ENCODE assay signal across 9 cellular contexts in the genomic region with DNA sequence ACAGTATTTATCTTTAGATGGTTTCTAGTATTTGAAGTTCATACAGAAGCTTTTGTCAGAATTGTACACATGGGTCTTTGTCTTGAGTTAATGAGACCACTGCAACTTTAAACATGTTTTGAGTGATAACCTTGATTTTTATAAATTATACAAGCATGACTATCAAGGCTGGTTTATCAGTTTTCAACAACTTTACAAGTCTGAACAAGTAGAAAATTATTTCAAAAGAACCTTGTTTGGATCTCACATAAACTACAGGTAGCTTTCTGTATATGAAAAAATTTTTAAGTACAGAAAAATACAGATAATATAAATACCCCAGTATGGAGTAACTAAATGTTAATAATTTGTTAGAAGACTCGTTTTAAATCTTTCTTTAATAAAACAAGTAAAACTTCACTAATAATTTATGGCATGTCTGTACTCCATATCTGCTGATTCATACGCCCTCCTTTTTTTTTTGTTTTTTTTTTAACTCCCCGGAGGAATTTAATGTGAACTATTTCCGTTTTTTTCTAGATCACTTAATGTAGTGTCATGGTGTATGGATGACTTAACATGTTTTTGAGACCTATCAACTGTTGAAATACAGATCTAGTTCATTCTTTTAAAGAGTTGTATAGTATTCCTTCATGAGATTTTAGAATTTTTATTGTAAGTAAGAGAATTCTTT. TPM values are rescaled to one million over a fixed set of nuclear protein-coding genes. Genes with fewer than 3 reads are reported as not detected.
DNase-seq lines count a peak whose midpoint lies in the region; ATAC-seq, FAIRE-seq and TF ChIP-seq lines count a peak whose summit lies in the region.
"Had no signal": no experiment of that assay in that cellular context is flagged by ENCODE, and none has a peak within 500 bp of the region (broad histone marks: within the 10 kb centered on the region; RNA-seq: fewer than 3 reads in every experiment).

No MANE protein-coding gene starts in this region.

- H3K4me3 ChIP-seq in breast epithelium (no peak overlapping the region), esophagus squamous epithelium (no peak overlapping the region), H7 (ENCODE audit: insufficient read depth, low read depth, low read length) (no peak overlapping the region)

- no peak for FAIRE-seq in urothelium cell line (lab: Jason Lieb, UNC)

- TF ChIP-seq CTCF in MCF 10A (IDR thresholded peaks at IDR 0.05; ENCODE audit: unreplicated experiment) (no peak), breast epithelium (IDR thresholded peaks at IDR 0.05) (no peak), esophagus squamous epithelium (IDR thresholded peaks at IDR 0.05) (no peak)

- WGBS in esophagus squamous epithelium, 2 donors: 19 to 20% methylated on average over 4 of the region's 4 CpGs

- POLR2A ChIA-PET in MCF 10A (lab: Yijun Ruan, JAX): interaction anchor here (0.6 to 6.9 kb wide), 17 partner anchors 10 to 449 kb away, joined by 3 to 65 read pairs (median 4); partner anchors contain the start of genes RAB22A, STX16 and VAPB

- H3K27me3 Mint-ChIP-seq in MCF 10A (ENCODE audit: insufficient read depth, unreplicated experiment): no peaks in the 10 kb centered on the region

- H3K4me1 ChIP-seq in breast epithelium (no peaks in the 10 kb centered on the region), esophagus squamous epithelium (peaks cover 4 to 69% (median 13%) of the 10 kb centered on the region in 3 donors)

- H3K27me3 ChIP-seq in breast epithelium: no peaks in the 10 kb centered on the region
- H3K27me3 ChIP-seq in esophagus squamous epithelium: no peaks in the 10 kb centered on the region
- H3K27me3 ChIP-seq in H7 (ENCODE audit: control insufficient read depth, insufficient read depth, low read length): no peaks in the 10 kb centered on the region

- peaks cover 21% of the 10 kb centered on the region for H3K4me1 Mint-ChIP-seq in MCF 10A (ENCODE audit: insufficient read depth, unreplicated experiment)

- H3K36me3 ChIP-seq in breast epithelium (no peaks in the 10 kb centered on the region), esophagus squamous epithelium (no peaks in the 10 kb centered on the region), H7 (replicated peaks; ENCODE audit: control insufficient read depth, insufficient read depth, low read length) (no peaks in the 10 kb centered on the region)

- DNase-seq in MCF 10A (ENCODE audit: unreplicated experiment): peak; percentile 30
- DNase-seq in breast epithelium (ENCODE audit: low spot score in 2 of 2): no peak
- DNase-seq in esophagus squamous epithelium (lab: John Stamatoyannopoulos, UW): no peak
- peak; percentile 21 for DNase-seq in urothelium cell line (ENCODE audit: low spot score)
- no peak for DNase-seq in NCI-H526 treated with DMSO at 0.1 percent for 48 hours (lab: John Stamatoyannopoulos, UW)
- no peak for DNase-seq in H7
- no peak for DNase-seq in stimulated activated CD4-positive, alpha-beta T cell treated with anti-CD3 and anti-CD28 coated beads, Interleukin-15, amount 100 ng/mL, for 24 hours
- DNase-seq: left cardiac atrium had no signal

- no TSS peak for BruUV-seq in MCF 10A (replicated peaks; lab: Mats Ljungman, UMichigan)

- H3K27ac ChIP-seq in breast epithelium (peak overlapping the region in 1 of 2 donors; percentile 23), esophagus squamous epithelium (peak overlapping the region in 3 of 4 donors; percentile 1 to 44 (median 26))

- no peaks in the 10 kb centered on the region for H3K9me3 Mint-ChIP-seq in MCF 10A (ENCODE audit: unreplicated experiment)

- CTCF ChIA-PET in MCF 10A (lab: Yijun Ruan, JAX): interaction anchor here (0.6 to 1.5 kb wide), 5 partner anchors 10 to 108 kb away, joined by 3 to 5 read pairs (median 4); no protein-coding TSS in a partner anchor

- intact Hi-C loops in MCF 10A (cut with micrococcal nuclease): no loop called here
- intact Hi-C loops in breast epithelium (cut with DNase I; ENCODE audit: low total_unique reads): no loop called here
- intact Hi-C loops in esophagus squamous epithelium (cut with DNase I): no loop called here

- ATAC-seq in SK-N-SH treated with all-trans-retinoic acid at 6 μM for 48 hours: peak; percentile 36

- TF ChIP-seq POLR2A in breast epithelium (IDR thresholded peaks at IDR 0.05) (no peak), esophagus squamous epithelium (IDR thresholded peaks at IDR 0.05) (no peak)

- H3K36me3 Mint-ChIP-seq in MCF 10A (ENCODE audit: insufficient read depth, unreplicated experiment): no peaks in the 10 kb centered on the region

- H3K27ac Mint-ChIP-seq in MCF 10A (ENCODE audit: low read depth, unreplicated experiment): no peak overlapping the region

- H3K9me3 ChIP-seq in breast epithelium (no peaks in the 10 kb centered on the region), esophagus squamous epithelium (no peaks in the 10 kb centered on the region)

- H3K4me3 Mint-ChIP-seq in MCF 10A (ENCODE audit: unreplicated experiment): peak overlapping the region; percentile 56

TF ChIP-seq in SK-N-SH treated with all-trans-retinoic acid at 6 μM for 48 hours, 23 proteins besides CTCF, POLR2A, EP300 and RAD21:
- TF ChIP-seq ISL1 (CRISPR knock-in tag; IDR thresholded peaks at IDR 0.05): 0 out of 2 replicates have a peak, but pooled peaks have one; percentile 9
- TF ChIP-seq PPARA (CRISPR knock-in tag; IDR thresholded peaks at IDR 0.05; ENCODE audit: borderline replicate concordance): no peak

RNA-seq across cellular contexts. Expression of gene VAPB, which starts 18.3 kb away (rescaled TPM):
- 60.4 and 61.2 TPM in 2 replicates for total RNA-seq in MCF 10A (2022)
- total RNA-seq in breast epithelium: 10 to 100 TPM; 18.6 to 18.9 (median 18.7) TPM
- 10 to 100 TPM; 11.5 to 21.2 (median 16.6) TPM for total RNA-seq in esophagus squamous epithelium
- 14.0 and 19.9 TPM in 2 replicates for total RNA-seq in H7 (2014; rRNA removed; shearing (Covaris generic))

Comparison
In these comparisons a context has a peak if more than half of its experiments do, and no peak if none do; other contexts are left out.
1. DNase-seq: peak in MCF 10A (single experiment) and urothelium cell line (single experiment); none in breast epithelium (0 of 2), esophagus squamous epithelium (single experiment), NCI-H526 treated with DMSO at 0.1 percent for 48 hours (single experiment), H7 (single experiment) and stimulated activated CD4-positive, alpha-beta T cell treated with anti-CD3 and anti-CD28 coated beads, Interleukin-15, amount 100 ng/mL, for 24 hours (single experiment).